8 cellular contexts compared by ENCODE assay signal in the genomic region with DNA sequence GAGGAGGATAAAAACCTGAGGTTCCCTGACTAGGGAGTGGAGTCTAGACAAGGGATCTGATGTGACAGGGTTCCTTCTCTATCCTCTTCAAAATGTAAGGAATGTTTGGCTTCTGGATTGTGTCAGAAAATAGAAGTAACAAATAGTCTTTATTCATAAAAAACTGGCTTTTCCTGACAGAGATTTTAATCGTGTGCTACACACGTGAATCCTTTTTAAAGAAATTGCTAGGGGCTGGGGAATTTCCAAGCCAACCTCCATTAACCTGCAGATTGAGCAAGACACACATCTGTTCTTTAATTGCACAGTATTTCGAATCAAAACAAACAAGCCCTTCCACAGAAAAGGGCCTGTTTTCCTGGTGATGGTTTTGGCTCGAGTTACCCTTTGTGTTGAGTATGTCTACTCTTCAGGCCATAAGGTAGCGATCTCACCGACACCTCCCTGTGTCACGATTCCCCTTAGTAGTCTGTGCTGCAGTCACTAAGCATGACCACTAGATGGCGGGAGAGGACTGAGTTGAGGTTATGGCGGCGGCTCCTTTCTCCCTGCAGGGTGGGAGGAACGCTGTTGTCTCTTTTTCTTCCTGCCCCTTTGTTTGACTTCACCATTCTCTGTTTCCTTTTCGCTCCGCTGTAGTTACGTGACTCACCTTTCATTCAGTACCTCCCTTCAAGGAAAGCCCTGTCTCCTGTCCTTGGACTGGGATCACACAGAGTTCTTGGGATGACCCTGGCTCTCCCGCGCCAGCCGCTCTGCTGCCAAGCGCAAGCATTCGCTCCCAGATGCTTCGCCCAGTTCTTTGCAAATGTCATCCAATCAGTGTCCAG.
A peak's percentile ranks its signal among the peaks of the same experiment; 100 is the strongest.
DNase-seq lines count a peak whose midpoint lies in the region; ATAC-seq and TF ChIP-seq lines count a peak whose summit lies in the region.

No MANE protein-coding gene starts in this region.

- H3K9me3 Mint-ChIP-seq in HFFc6: no peaks in the 10 kb centered on the region

- H3K4me3 Mint-ChIP-seq in HFFc6: peak overlapping the region; percentile 87

- H3K4me3 ChIP-seq in right cardiac atrium (ENCODE audit: low read length): peak overlapping the region; percentile 50

- no peaks in the 10 kb centered on the region for H3K4me1 ChIP-seq in right cardiac atrium (ENCODE audit: control insufficient read depth, insufficient read depth, low read length)

- DNase-seq in GM10266 (ENCODE audit: extremely low spot score) (peak; percentile 80), HFFc6 (peak; percentile 65), NAMALWA (ENCODE audit: low spot score) (peak; percentile 85), T follicular helper cell (ENCODE audit: low read depth) (peak; percentile 60), amniotic stem cell (lab: John Stamatoyannopoulos, UW) (peak; percentile 8), right cardiac atrium (peak; percentile 37 to 75 (median 70)), renal cortical epithelial cell (ENCODE audit: low read depth) (peak; percentile 71), GOT3 (lab: John Stamatoyannopoulos, UW) (no peak)

- 4% methylated on average over 20 of the region's 20 CpGs for WGBS in right cardiac atrium

- no peak overlapping the region for H3K27ac ChIP-seq in right cardiac atrium (ENCODE audit: low read length)

- H3K36me3 Mint-ChIP-seq in HFFc6 (ENCODE audit: low read depth): no peaks in the 10 kb centered on the region

- H3K27ac Mint-ChIP-seq in HFFc6: no peak overlapping the region

- H3K27me3 Mint-ChIP-seq in HFFc6 (ENCODE audit: insufficient read depth): peaks cover 6% of the 10 kb centered on the region

- intact Hi-C loops in right cardiac atrium (cut with DNase I): loop anchor here in 3 of 4 donors (5.0 to 10.0 kb wide), 3 partner anchors 1016 to 1189 kb away; no protein-coding TSS in a partner anchor

- H3K9me3 ChIP-seq in right cardiac atrium (ENCODE audit: control insufficient read depth, low read length): no peaks in the 10 kb centered on the region

- no peaks in the 10 kb centered on the region for H3K27me3 ChIP-seq in right cardiac atrium (ENCODE audit: control insufficient read depth, insufficient read depth)

- peak; percentile 94 to 95 for ATAC-seq in right cardiac atrium

- peaks cover 7% of the 10 kb centered on the region for H3K4me1 Mint-ChIP-seq in HFFc6 (ENCODE audit: low read depth)

- peak; percentile 99 for TF ChIP-seq CTCF in GM10266 (IDR thresholded peaks at IDR 0.05; ENCODE audit: control insufficient read depth, insufficient read depth, low read depth, missing control alignments)
- TF ChIP-seq CTCF in HFFc6 (IDR thresholded peaks at IDR 0.05): peak; percentile 98
